Comparison of ENCODE assay signal across 15 cellular contexts in genomic region chr14:105058521-105059034, GRCh38. TPM values are rescaled to one million over a fixed set of nuclear protein-coding genes. Genes with fewer than 3 reads are reported as not detected.
A peak's percentile ranks its signal among the peaks of the same experiment; 100 is the strongest.
DNase-seq lines count a peak whose midpoint lies in the region; ATAC-seq, FAIRE-seq and TF ChIP-seq lines count a peak whose summit lies in the region.
"Had no signal": no experiment of that assay in that cellular context is flagged by ENCODE, and none has a peak within 500 bp of the region (broad histone marks: within the 10 kb centered on the region; RNA-seq: fewer than 3 reads in every experiment).

No MANE protein-coding gene starts in this region.

- H3K4me1 ChIP-seq in kidney (ENCODE audit: control insufficient read depth in 1 of 2, insufficient read depth in 1 of 2, low read depth in 1 of 2, low read length in 2 of 2): peaks cover 0 to 13% of the 10 kb centered on the region in 2 donors

- no peak for DNase-seq in activated naive CD4-positive, alpha-beta T cell treated with Interleukin-2 at 50 U/mL for 16 hours
- DNase-seq in T-cell (no peak), kidney (peak; percentile 77), NCI-H2107 treated with DMSO at 0.1 percent for 48 hours (lab: John Stamatoyannopoulos, UW; ENCODE audit: unreplicated experiment) (no peak), NCI-H1694 treated with DMSO at 0.1 percent for 48 hours (lab: John Stamatoyannopoulos, UW) (no peak)
- DNase-seq in stimulated activated naive B cell treated with anti-CD40 and anti-IgM and Interleukin-4, amounts not matched to agents 10 μg/mL and 1 μg/mL and 100 μg/mL, for 72 hours: no peak
- DNase-seq: DND-41; mammary epithelial cell; NCI-H1105; NCI-H526 treated with DMSO at 0.1 percent for 48 hours; stimulated activated CD4-positive, alpha-beta T cell treated with anti-CD3 and anti-CD28 coated beads, Interleukin-1b, Interleukin-23, amount 100 ng/mL, for 48 hours; stimulated activated CD8-positive, alpha-beta memory T cell treated with anti-CD3 and anti-CD28 coated beads, Interleukin-4, amount 100 ng/mL, for 48 hours had no signal

- FAIRE-seq in kidney (lab: Jason Lieb, UNC): no peak

- ATAC-seq in T-cell (replicated peaks in 1 of 4): no peak
- no peak for ATAC-seq in stimulated activated naive B cell treated with anti-CD40 and anti-IgM and Interleukin-4, amounts not matched to agents 10 μg/mL and 1 μg/mL and 100 μg/mL, for 72 hours (replicated peaks)
- ATAC-seq in HG03521 (IDR thresholded peaks at IDR 0.05; ENCODE audit: unreplicated experiment): no peak

- H3K36me3 ChIP-seq in kidney (ENCODE audit: control insufficient read depth in 1 of 2, insufficient read depth in 2 of 2, low read length in 2 of 2): no peaks in the 10 kb centered on the region
- H3K36me3 ChIP-seq: vagina had no signal

- CTCF ChIA-PET in T-cell (lab: Charles Lee): interaction anchor here (0.7 to 2.4 kb wide), 2 partner anchors 14 to 28 kb away, joined by 3 to 10 read pairs; no protein-coding TSS in a partner anchor

- H3K36me3 Mint-ChIP-seq in activated naive CD4-positive, alpha-beta T cell treated with anti-CD3 and anti-CD28 coated beads, Interleukin-2, amount 50 U/mL, for 24 hours: peaks cover 7% of the 10 kb centered on the region
- H3K36me3 Mint-ChIP-seq in T-cell: peaks cover 27% of the 10 kb centered on the region
- peaks cover 53 to 67% of the 10 kb centered on the region in 2 donors for H3K36me3 Mint-ChIP-seq in stimulated activated naive B cell treated with anti-CD40 and anti-IgM and Interleukin-4, amounts not matched to agents 10 μg/mL and 1 μg/mL and 100 μg/mL, for 72 hours

- H3K4me3 ChIP-seq in kidney (ENCODE audit: low read length in 2 of 2): no peak overlapping the region
- H3K4me3 ChIP-seq: vagina had no signal

- no peak overlapping the region for H3K4me3 Mint-ChIP-seq in activated naive CD4-positive, alpha-beta T cell treated with anti-CD3 and anti-CD28 coated beads, Interleukin-2, amount 50 U/mL, for 24 hours
- peak overlapping the region in 1 of 3 donors; percentile 82 for H3K4me3 Mint-ChIP-seq in T-cell
- H3K4me3 Mint-ChIP-seq in stimulated activated naive B cell treated with anti-CD40 and anti-IgM and Interleukin-4, amounts not matched to agents 10 μg/mL and 1 μg/mL and 100 μg/mL, for 72 hours: peak overlapping the region in 1 of 2 donors; percentile 100

- intact Hi-C loops in kidney (cut with DNase I): no loop called here

- peaks cover 48% of the 10 kb centered on the region for H3K4me1 Mint-ChIP-seq in activated naive CD4-positive, alpha-beta T cell treated with anti-CD3 and anti-CD28 coated beads, Interleukin-2, amount 50 U/mL, for 24 hours
- peaks cover 47 to 55% (median 52%) of the 10 kb centered on the region in 3 donors for H3K4me1 Mint-ChIP-seq in T-cell
- H3K4me1 Mint-ChIP-seq in stimulated activated naive B cell treated with anti-CD40 and anti-IgM and Interleukin-4, amounts not matched to agents 10 μg/mL and 1 μg/mL and 100 μg/mL, for 72 hours: peaks cover 38 to 69% of the 10 kb centered on the region in 2 donors

- peak overlapping the region; percentile 80 for H3K27ac Mint-ChIP-seq in activated naive CD4-positive, alpha-beta T cell treated with anti-CD3 and anti-CD28 coated beads, Interleukin-2, amount 50 U/mL, for 24 hours
- H3K27ac Mint-ChIP-seq in T-cell: peak overlapping the region; percentile 97 to 98
- H3K27ac Mint-ChIP-seq in stimulated activated naive B cell treated with anti-CD40 and anti-IgM and Interleukin-4, amounts not matched to agents 10 μg/mL and 1 μg/mL and 100 μg/mL, for 72 hours: peak overlapping the region; percentile 94

- H3K27ac ChIP-seq in kidney (ENCODE audit: low read depth in 2 of 2, low read length in 2 of 2): no peak overlapping the region
- H3K27ac ChIP-seq: vagina had no signal

- no peaks in the 10 kb centered on the region for H3K9me3 ChIP-seq in kidney (ENCODE audit: control insufficient read depth in 1 of 2, low read length in 2 of 2)
- H3K9me3 ChIP-seq: vagina had no signal

- H3K9ac ChIP-seq in kidney (ENCODE audit: low read length in 2 of 2): no peak overlapping the region

- TF ChIP-seq CTCF in kidney (IDR thresholded peaks at IDR 0.05; ENCODE audit: borderline replicate concordance, extremely low read depth, insufficient read depth): no peak

- POLR2A ChIA-PET in T-cell (lab: Charles Lee): no interaction called here

- no peaks in the 10 kb centered on the region for H3K27me3 Mint-ChIP-seq in activated naive CD4-positive, alpha-beta T cell treated with anti-CD3 and anti-CD28 coated beads, Interleukin-2, amount 50 U/mL, for 24 hours
- H3K27me3 Mint-ChIP-seq in T-cell: no peaks in the 10 kb centered on the region
- H3K27me3 Mint-ChIP-seq in stimulated activated naive B cell treated with anti-CD40 and anti-IgM and Interleukin-4, amounts not matched to agents 10 μg/mL and 1 μg/mL and 100 μg/mL, for 72 hours: no peaks in the 10 kb centered on the region

- H3K9me3 Mint-ChIP-seq in activated naive CD4-positive, alpha-beta T cell treated with anti-CD3 and anti-CD28 coated beads, Interleukin-2, amount 50 U/mL, for 24 hours: no peaks in the 10 kb centered on the region
- no peaks in the 10 kb centered on the region for H3K9me3 Mint-ChIP-seq in T-cell
- no peaks in the 10 kb centered on the region for H3K9me3 Mint-ChIP-seq in stimulated activated naive B cell treated with anti-CD40 and anti-IgM and Interleukin-4, amounts not matched to agents 10 μg/mL and 1 μg/mL and 100 μg/mL, for 72 hours

RNA-seq across cellular contexts. Expression of gene GPR132, which starts 6.7 kb away (rescaled TPM):
- 10 to 100 TPM; 47.0 to 58.0 (median 49.7) TPM for total RNA-seq in T-cell
- total RNA-seq in kidney: 4.2 TPM
- 0.17 TPM for polyA plus RNA-seq in kidney (ENCODE audit: insufficient read depth, low read depth, low replicate concordance)
- polyA plus RNA-seq: mammary epithelial cell had no signal

RNA-seq across cellular contexts. Expression of gene CDCA4, which starts 37.7 kb away (rescaled TPM):
- total RNA-seq in T-cell (10 to 100 TPM; 13.0 to 20.1 (median 15.8) TPM), kidney (6.3 TPM)
- polyA plus RNA-seq in kidney (ENCODE audit: insufficient read depth, low read depth, low replicate concordance): 4.1 TPM
